8 cellular contexts compared by ENCODE assay signal in the genomic region with DNA sequence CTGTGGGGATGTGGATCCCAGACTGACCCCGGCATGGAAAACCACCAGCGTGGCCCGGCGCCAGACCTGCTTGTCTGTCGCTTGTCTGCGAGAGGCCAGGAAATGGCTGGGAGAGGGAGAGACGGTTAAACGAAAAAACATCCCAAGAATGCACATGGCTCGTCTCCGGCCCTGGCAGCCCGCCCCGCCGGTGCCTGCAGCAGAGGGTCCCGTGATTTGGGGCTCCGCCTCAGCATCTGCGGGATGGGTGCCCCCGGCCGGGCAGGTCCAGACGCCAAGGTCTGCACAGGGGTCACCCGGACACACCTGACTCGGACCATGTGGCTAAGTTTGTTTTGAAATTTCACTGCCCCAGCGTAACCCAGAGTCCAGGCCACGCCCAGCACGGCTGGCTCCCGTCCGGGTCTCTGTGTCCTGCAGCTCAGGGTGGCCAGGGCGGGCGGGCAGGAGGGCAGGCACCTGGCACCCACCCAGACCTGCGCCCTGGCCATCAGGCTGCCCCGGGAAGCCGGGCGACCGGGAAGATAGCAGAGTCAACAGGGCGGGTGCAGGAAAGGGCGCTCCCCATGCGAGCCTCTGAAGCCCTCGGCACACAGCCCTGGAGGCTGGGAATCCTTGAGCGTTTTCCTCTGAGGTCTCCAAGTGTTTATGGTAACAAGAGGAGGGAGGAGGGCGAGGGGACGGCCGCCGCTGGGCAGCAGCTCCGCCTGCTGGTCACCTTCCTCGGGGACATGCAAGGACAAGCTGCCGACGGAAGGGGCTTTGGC.
DNase-seq lines count a peak whose midpoint lies in the region; TF ChIP-seq lines count a peak whose summit lies in the region.

No MANE protein-coding gene starts in this region.

- CTCF ChIA-PET in A673 (lab: Charles Lee), result interaction anchor here (0.6 kb wide), 5 partner anchors 38 to 451 kb away, joined by 3 to 11 read pairs (median 3); a partner anchor contains a TSS

- no peaks in the 10 kb centered on the region for H3K36me3 ChIP-seq in A673 (ENCODE audit: insufficient read depth, low read length, poor library complexity, severe bottlenecking)
- H3K36me3 ChIP-seq in OCI-LY3 (replicated peaks; ENCODE audit: low read depth, low read length), result peaks cover 3% of the 10 kb centered on the region

- no TSS peak for BruUV-seq in A673 (replicated peaks; lab: Mats Ljungman, UMichigan)

- H3K36me3 Mint-ChIP-seq in activated T-cell treated with anti-CD3 and anti-CD28 coated beads, Interleukin-2, amount 50 U/mL, for 24 hours (ENCODE audit: low read depth), result peaks cover 2% of the 10 kb centered on the region
- H3K36me3 Mint-ChIP-seq in mesothelial cell of epicardium, result peaks cover 4% of the 10 kb centered on the region

- H3K27ac ChIP-seq in A673 (ENCODE audit: low read depth, low read length, poor library complexity, severe bottlenecking) (no peak overlapping the region), OCI-LY3 (ENCODE audit: low read length) (no peak overlapping the region)

- H3K27me3 Mint-ChIP-seq in activated T-cell treated with anti-CD3 and anti-CD28 coated beads, Interleukin-2, amount 50 U/mL, for 24 hours, result peaks cover 10% of the 10 kb centered on the region
- no peaks in the 10 kb centered on the region for H3K27me3 Mint-ChIP-seq in mesothelial cell of epicardium (ENCODE audit: low read depth)

- peak; percentile 88 for TF ChIP-seq CTCF in A673 (conservative IDR thresholded peaks at IDR 0.05; ENCODE audit: low read depth, low read length)
- TF ChIP-seq CTCF in OCI-LY3 (IDR thresholded peaks at IDR 0.05; ENCODE audit: low read depth, low read length), result peak; percentile 34
- peak; percentile 77 for TF ChIP-seq CTCF in epithelial cell of esophagus (IDR thresholded peaks at IDR 0.05; ENCODE audit: insufficient read depth, low read depth, low read length, missing control alignments)
- TF ChIP-seq CTCF in mesothelial cell of epicardium (IDR thresholded peaks at IDR 0.05; ENCODE audit: unreplicated experiment), result peak; percentile 80

- H3K9me3 Mint-ChIP-seq in activated T-cell treated with anti-CD3 and anti-CD28 coated beads, Interleukin-2, amount 50 U/mL, for 24 hours, result no peaks in the 10 kb centered on the region
- peaks cover 10% of the 10 kb centered on the region for H3K9me3 Mint-ChIP-seq in mesothelial cell of epicardium

- no peak overlapping the region for H3K27ac Mint-ChIP-seq in activated T-cell treated with anti-CD3 and anti-CD28 coated beads, Interleukin-2, amount 50 U/mL, for 24 hours
- peak overlapping the region; percentile 93 for H3K27ac Mint-ChIP-seq in mesothelial cell of epicardium

- H3K79me2 ChIP-seq in OCI-LY3 (ENCODE audit: low read length), result no peaks in the 10 kb centered on the region

- H4K20me1 ChIP-seq in OCI-LY3 (ENCODE audit: insufficient read depth, low read length), result no peaks in the 10 kb centered on the region

- peaks cover 6% of the 10 kb centered on the region for H3K4me1 Mint-ChIP-seq in activated T-cell treated with anti-CD3 and anti-CD28 coated beads, Interleukin-2, amount 50 U/mL, for 24 hours (ENCODE audit: low read depth)
- peaks cover 17% of the 10 kb centered on the region for H3K4me1 Mint-ChIP-seq in mesothelial cell of epicardium

- H3K4me2 ChIP-seq in OCI-LY3 (ENCODE audit: low read length), result no peak overlapping the region

- peak overlapping the region; percentile 49 for H3K4me3 ChIP-seq in A673 (ENCODE audit: low read depth, low read length, poor library complexity, severe bottlenecking)
- H3K4me3 ChIP-seq in OCI-LY3 (ENCODE audit: low read length), result no peak overlapping the region
- H3K4me3 ChIP-seq in epithelial cell of esophagus (ENCODE audit: low read length), result peak overlapping the region; percentile 38

- DNase-seq in A673 (ENCODE audit: low spot score), result peak; percentile 87
- DNase-seq in GOT3 (lab: John Stamatoyannopoulos, UW), result peak; percentile 77
- peak; percentile 74 for DNase-seq in activated T-cell treated with anti-CD3 and anti-CD28 coated beads, Interleukin-2, amount 50 U/mL, for 24 hours
- peak; percentile 78 for DNase-seq in epithelial cell of esophagus (ENCODE audit: low read depth)
- peak; percentile 74 to 87 for DNase-seq in mesothelial cell of epicardium (ENCODE audit: low spot score in 2 of 2, unreplicated experiment in 2 of 2)
- peak; percentile 32 to 40 for DNase-seq in stimulated activated CD8-positive, alpha-beta memory T cell treated with anti-CD3 and anti-CD28 coated beads, Interleukin-15, amount 100 ng/mL, for 4 hours (ENCODE audit: low read depth in 2 of 2)
- no peak for DNase-seq in SIG-M5 (lab: John Stamatoyannopoulos, UW)

- H3K4me3 Mint-ChIP-seq in activated T-cell treated with anti-CD3 and anti-CD28 coated beads, Interleukin-2, amount 50 U/mL, for 24 hours, result peak overlapping the region; percentile 41
- H3K4me3 Mint-ChIP-seq in mesothelial cell of epicardium, result peak overlapping the region; percentile 71

- intact Hi-C loops in A673 (cut with micrococcal nuclease; ENCODE audit: unreplicated experiment), result loop anchor here (1.0 kb wide), 1 partner anchor 105 kb away; no protein-coding TSS in a partner anchor

- no peak overlapping the region for H3K9ac ChIP-seq in OCI-LY3 (ENCODE audit: low read length)

- H3K27me3 ChIP-seq in A673 (replicated peaks; ENCODE audit: insufficient read depth, low read depth, low read length, poor library complexity), result no peaks in the 10 kb centered on the region
- H3K27me3 ChIP-seq in OCI-LY3 (ENCODE audit: low read depth, low read length), result no peaks in the 10 kb centered on the region; the same call in 1 of the 2 replicates

- no peak overlapping the region for H2AFZ ChIP-seq in OCI-LY3 (ENCODE audit: low read depth, low read length)

- POLR2A ChIA-PET in A673 (lab: Charles Lee; ENCODE audit: low non-redundant PET), result interaction anchor here (2.2 kb wide), 1 partner anchor 103 kb away, joined by 16 read pairs; a partner anchor contains a TSS

- H3K9me3 ChIP-seq in A673 (ENCODE audit: low read depth, low read length, poor library complexity, severe bottlenecking), result peaks cover 10% of the 10 kb centered on the region
- peaks cover 14% of the 10 kb centered on the region for H3K9me3 ChIP-seq in OCI-LY3 (ENCODE audit: insufficient read depth, low read length)

- H3K4me1 ChIP-seq in A673 (ENCODE audit: insufficient read depth, low read length, poor library complexity, severe bottlenecking) (peaks cover 14% of the 10 kb centered on the region), OCI-LY3 (ENCODE audit: low read length) (no peaks in the 10 kb centered on the region)

Comparison
In these comparisons a context has a peak if more than half of its experiments do, and no peak if none do; other contexts are left out.
1. CTCF ChIP-seq: peak in every context shown above with its lines; median percentile 88 in A673; 80 in mesothelial cell of epicardium; 77 in epithelial cell of esophagus; 34 in OCI-LY3.